In the genomic region with DNA sequence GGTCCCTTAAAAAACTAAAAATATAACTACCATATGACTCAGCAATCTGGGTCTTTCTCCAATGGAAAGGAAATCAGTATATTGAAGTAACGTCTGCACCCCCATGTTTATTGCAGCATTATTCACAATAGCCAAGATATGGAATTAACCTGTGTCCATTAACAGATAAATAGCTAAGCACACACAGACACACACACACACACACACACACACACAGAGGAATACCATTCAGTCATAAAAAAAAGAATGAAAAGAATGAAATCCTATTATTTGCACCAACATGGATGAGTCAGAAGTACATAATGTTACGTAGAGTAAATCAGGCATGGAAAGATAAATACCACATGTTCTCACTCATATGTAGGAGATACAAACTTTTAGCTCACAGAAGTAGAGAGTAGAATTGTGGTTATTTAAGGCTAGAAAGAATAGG, we compare ENCODE assay signal across 12 cellular contexts. TPM values are rescaled to one million over a fixed set of nuclear protein-coding genes. Genes with fewer than 3 reads are reported as not detected.
DNase-seq lines count a peak whose midpoint lies in the region; ATAC-seq and TF ChIP-seq lines count a peak whose summit lies in the region.
"Had no signal": no experiment of that assay in that cellular context is flagged by ENCODE, and none has a peak within 500 bp of the region (broad histone marks: within the 10 kb centered on the region; RNA-seq: fewer than 3 reads in every experiment).

No MANE protein-coding gene starts in this region.

- no peak overlapping the region for H2BK15ac ChIP-seq in IMR-90 (ENCODE audit: low read depth, low read length)

- dilution Hi-C loops in IMR-90 (cut with HindIII; ENCODE audit: low sequenced_read_pairs, unreplicated experiment) = no loop called here

- no peaks in the 10 kb centered on the region for H3K9me3 Mint-ChIP-seq in CD8-positive, alpha-beta memory T cell

- H3K27ac Mint-ChIP-seq in CD8-positive, alpha-beta memory T cell = peak overlapping the region; percentile 60 to 99 (median 87)
- H3K27ac Mint-ChIP-seq: activated naive CD4-positive, alpha-beta T cell treated with anti-CD3 and anti-CD28 coated beads, Interleukin-2, amount 50 U/mL, for 72 hours had no signal

- no CpG with 5 or more reads among the region's 2 CpGs for WGBS in IMR-90 (ENCODE audit: extremely low coverage in 2 of 2, insufficient read length in 1 of 2), 2 experiments

- no peak overlapping the region for H4K91ac ChIP-seq in IMR-90 (ENCODE audit: insufficient read depth, low read depth, low read length)

- no peak overlapping the region for H3K18ac ChIP-seq in IMR-90 (ENCODE audit: low read depth, low read length)

- H3K56ac ChIP-seq in IMR-90 (ENCODE audit: extremely low read depth, insufficient read depth, low read length) = no peak overlapping the region

- peak overlapping the region; percentile 82 to 98 (median 92) for H3K4me3 Mint-ChIP-seq in CD8-positive, alpha-beta memory T cell

- TF ChIP-seq CTCF in IMR-90 (conservative IDR thresholded peaks at IDR 0.05; ENCODE audit: low read depth, low read length) (no peak), mucosa of descending colon (IDR thresholded peaks at IDR 0.05) (no peak), PC-9 (conservative IDR thresholded peaks at IDR 0.05) (no peak)

- ATAC-seq in IMR-90 (ENCODE audit: low read depth) (peak; percentile 95), mucosa of descending colon (peak; percentile 81), GM18858 (IDR thresholded peaks at IDR 0.05; ENCODE audit: unreplicated experiment) (no peak)
- ATAC-seq: activated naive CD4-positive, alpha-beta T cell treated with anti-CD3 and anti-CD28 coated beads, Interleukin-2, amount 50 U/mL, for 72 hours had no signal

- no peak overlapping the region for H3K14ac ChIP-seq in IMR-90 (replicated peaks; ENCODE audit: low read depth, low read length)

- peak overlapping the region; percentile 35 for H3K4me3 ChIP-seq in CD8-positive, alpha-beta memory T cell (ENCODE audit: low read length)
- H3K4me3 ChIP-seq in IMR-90 (ENCODE audit: insufficient read depth, low read depth, low read length) (no peak overlapping the region), mucosa of descending colon (no peak overlapping the region), PC-9 (no peak overlapping the region)
- H3K4me3 ChIP-seq: left ventricle myocardium inferior had no signal

- H3K4me2 ChIP-seq in IMR-90 (ENCODE audit: low read depth, low read length) = peak overlapping the region; percentile 31; the same call in 1 of the 2 replicates
- H3K4me2 ChIP-seq in PC-9 = no peak overlapping the region

- H3K4ac ChIP-seq in IMR-90 (ENCODE audit: low read depth, low read length) = no peak overlapping the region

- peaks cover 49 to 68% (median 50%) of the 10 kb centered on the region in 3 donors for H3K4me1 Mint-ChIP-seq in CD8-positive, alpha-beta memory T cell

- H2AK5ac ChIP-seq in IMR-90 (ENCODE audit: low read depth, low read length) = no peak overlapping the region

- no peaks in the 10 kb centered on the region for H3K79me1 ChIP-seq in IMR-90 (ENCODE audit: low read depth in 1 of 2, low read length in 2 of 2)

- H3K36me3 ChIP-seq in CD8-positive, alpha-beta memory T cell (ENCODE audit: insufficient read depth, low read length) = peaks cover 15% of the 10 kb centered on the region
- H3K36me3 ChIP-seq in IMR-90 (ENCODE audit: control insufficient read depth, insufficient read depth, low read length) (no peaks in the 10 kb centered on the region), mucosa of descending colon (ENCODE audit: low read depth) (no peaks in the 10 kb centered on the region), PC-9 (ENCODE audit: low read depth) (no peaks in the 10 kb centered on the region)
- H3K36me3 ChIP-seq: left ventricle myocardium inferior had no signal

- no peak overlapping the region for H3K9ac ChIP-seq in IMR-90 (ENCODE audit: low read depth, low read length)

- H3K23ac ChIP-seq in IMR-90 (ENCODE audit: low read depth, low read length) = no peak overlapping the region

- H2AK9ac ChIP-seq in IMR-90 (replicated peaks; ENCODE audit: low read depth, low read length, poor library complexity) = no peak overlapping the region

- H3K27me3 ChIP-seq in CD8-positive, alpha-beta memory T cell (ENCODE audit: insufficient read depth, low read length, poor library complexity, severe bottlenecking) = no peaks in the 10 kb centered on the region
- H3K27me3 ChIP-seq in IMR-90 (ENCODE audit: control insufficient read depth, insufficient read depth, low read length) (no peaks in the 10 kb centered on the region), PC-9 (ENCODE audit: insufficient read depth, low read depth) (no peaks in the 10 kb centered on the region)

- TF ChIP-seq POLR2A in IMR-90 (IDR thresholded peaks at IDR 0.05; ENCODE audit: low read depth, low read length) = no peak

- no TSS peak for BruUV-seq in IMR-90 (replicated peaks; lab: Mats Ljungman, UMichigan)
- no TSS peak for BruUV-seq in PC-9 (replicated peaks; lab: Mats Ljungman, UMichigan)

- no peaks in the 10 kb centered on the region for H4K20me1 ChIP-seq in IMR-90 (ENCODE audit: insufficient read depth, low read length)
- no peaks in the 10 kb centered on the region for H4K20me1 ChIP-seq in PC-9 (ENCODE audit: insufficient read depth)

- H4K8ac ChIP-seq in IMR-90 (ENCODE audit: low read depth in 2 of 2, low read length in 2 of 2) = no peak overlapping the region

- in situ Hi-C loops in IMR-90 (cut with MboI; ENCODE audit: low sequenced_read_pairs) = no loop called here

- H2BK20ac ChIP-seq in IMR-90 (ENCODE audit: low read depth, low read length) = no peak overlapping the region

- peak overlapping the region; percentile 39 for H2BK5ac ChIP-seq in IMR-90 (ENCODE audit: low read depth, low read length, poor library complexity, severe bottlenecking)

- H3K36me3 Mint-ChIP-seq in CD8-positive, alpha-beta memory T cell = peaks cover 38 to 91% (median 63%) of the 10 kb centered on the region in 3 donors

- peak overlapping the region; percentile 2 for H3K27ac ChIP-seq in CD8-positive, alpha-beta memory T cell (ENCODE audit: low read depth, low read length)
- H3K27ac ChIP-seq in IMR-90 (ENCODE audit: insufficient read depth, low read length) (no peak overlapping the region), PC-9 (no peak overlapping the region)
- H3K27ac ChIP-seq: left ventricle myocardium inferior had no signal

- no peaks in the 10 kb centered on the region for H3K79me2 ChIP-seq in PC-9 (ENCODE audit: low read depth)

- H3K9me2 ChIP-seq in PC-9 (ENCODE audit: insufficient read depth) = no peaks in the 10 kb centered on the region

- no peaks in the 10 kb centered on the region for H3K9me3 ChIP-seq in CD8-positive, alpha-beta memory T cell (ENCODE audit: low read length)
- H3K9me3 ChIP-seq in IMR-90 (ENCODE audit: control insufficient read depth, insufficient read depth, low read length) (no peaks in the 10 kb centered on the region), mucosa of descending colon (no peaks in the 10 kb centered on the region), PC-9 (ENCODE audit: insufficient read depth, low read depth) (peaks cover 3% of the 10 kb centered on the region; the same call in 1 of the 2 replicates)

- H3F3A ChIP-seq in PC-9 (ENCODE audit: insufficient read depth, low read depth) = no peaks in the 10 kb centered on the region

- H4K5ac ChIP-seq in IMR-90 (ENCODE audit: low read depth, low read length) = no peak overlapping the region

- intact Hi-C loops in IMR-90 (cut with micrococcal nuclease) = no loop called here
- intact Hi-C loops in mucosa of descending colon (cut with DNase I, micrococcal nuclease) = no loop called here
- intact Hi-C loops in PC-9 (cut with micrococcal nuclease; ENCODE audit: unreplicated experiment) = no loop called here

- no peak overlapping the region for H2BK120ac ChIP-seq in IMR-90 (ENCODE audit: low read depth, low read length)

- H3K9me1 ChIP-seq in IMR-90 (ENCODE audit: insufficient read depth, low read length) = no peaks in the 10 kb centered on the region

- peaks cover 9% of the 10 kb centered on the region for H3K4me1 ChIP-seq in CD8-positive, alpha-beta memory T cell (ENCODE audit: insufficient read depth, low read length)
- no peaks in the 10 kb centered on the region for H3K4me1 ChIP-seq in IMR-90 (ENCODE audit: control insufficient read depth, insufficient read depth, low read length)
- no peaks in the 10 kb centered on the region for H3K4me1 ChIP-seq in mucosa of descending colon (ENCODE audit: low read depth)
- no peaks in the 10 kb centered on the region for H3K4me1 ChIP-seq in PC-9 (replicated peaks; ENCODE audit: insufficient read depth)
- H3K4me1 ChIP-seq: left ventricle myocardium inferior had no signal

- POLR2A ChIA-PET in CD8-positive, alpha-beta memory T cell (lab: Charles Lee) = interaction anchor here (0.8 to 4.1 kb wide), 3 partner anchors 11 to 174 kb away, joined by 3 to 30 read pairs (median 8); no protein-coding TSS in a partner anchor
- POLR2A ChIA-PET in IMR-90 (lab: Charles Lee; ENCODE audit: unreplicated experiment) (no interaction called here), PC-9 (lab: Charles Lee; ENCODE audit: unreplicated experiment) (interaction anchor here (0.5 kb wide), 1 partner anchor 143 kb away, joined by 3 read pairs; no protein-coding TSS in a partner anchor)

- peaks cover 0 to 1% of the 10 kb centered on the region in 2 donors for H3K27me3 Mint-ChIP-seq in CD8-positive, alpha-beta memory T cell

- H2AFZ ChIP-seq in IMR-90 (replicated peaks; ENCODE audit: low read length, poor library complexity) (no peak overlapping the region), PC-9 (no peak overlapping the region)

- no peak for DNase-seq in CD8-positive, alpha-beta memory T cell
- DNase-seq in IMR-90 = peak; percentile 81
- DNase-seq in dedifferentiated amniotic fluid mesenchymal stem cell (ENCODE audit: extremely low spot score) = peak; percentile 40
- DNase-seq in mucosa of descending colon = no peak
- DNase-seq in PC-9 = no peak
- DNase-seq in ecto neural progenitor cell (ENCODE audit: low spot score) = no peak
- DNase-seq in inferior parietal cortex (ENCODE audit: extremely low spot score) = no peak
- DNase-seq: activated CD4-positive, alpha-beta T cell treated with anti-CD3 and anti-CD28 coated beads for 4 hours; left ventricle myocardium inferior; NCI-H510A had no signal

- no peak for TF ChIP-seq RAD21 in IMR-90 (IDR thresholded peaks at IDR 0.05; ENCODE audit: low read length)

- CTCF ChIA-PET in CD8-positive, alpha-beta memory T cell (lab: Charles Lee) = interaction anchor here (0.7 to 2.0 kb wide), 5 partner anchors 10 to 176 kb away, joined by 3 to 6 read pairs (median 3); no protein-coding TSS in a partner anchor
- CTCF ChIA-PET in IMR-90 (lab: Yijun Ruan, JAX) (no interaction called here), PC-9 (lab: Charles Lee) (interaction anchor here (0.6 kb wide), 1 partner anchor 115 kb away, joined by 3 read pairs; no protein-coding TSS in a partner anchor)

RNA-seq across cellular contexts. Expression of a gene that starts 4.6 kb away (rescaled TPM):
- total RNA-seq in CD8-positive, alpha-beta memory T cell = 100 to 1,000 TPM; 145 to 161 TPM
- 562 TPM for polyA plus RNA-seq in CD8-positive, alpha-beta memory T cell
- total RNA-seq in IMR-90 (2012; rRNA removed) = not detected in 2 replicates
- polyA plus RNA-seq in IMR-90 (2012; rRNA removed) = not detected in 2 replicates
- not detected in 2 replicates for polyA plus RNA-seq in IMR-90 (2012; cell fraction: cytosol; rRNA removed)
- not detected in 2 replicates for polyA plus RNA-seq in IMR-90 (2012; cell fraction: nucleus; rRNA removed; ENCODE audit: low replicate concordance)
- total RNA-seq in mucosa of descending colon = 1 to 10 TPM; 3.9 to 4.5 (median 4.4) TPM
- not detected in 2 replicates for total RNA-seq in PC-9 (2021)

RNA-seq across cellular contexts. Expression of a gene that starts 24.4 kb away (rescaled TPM):
- 10 to 100 TPM; 10.7 to 16.2 TPM for total RNA-seq in CD8-positive, alpha-beta memory T cell
- polyA plus RNA-seq in CD8-positive, alpha-beta memory T cell = 3.4 TPM
- not detected in 2 replicates for total RNA-seq in IMR-90 (2012; rRNA removed)
- not detected in 2 replicates for polyA plus RNA-seq in IMR-90 (2012; rRNA removed)
- not detected in 2 replicates for polyA plus RNA-seq in IMR-90 (2012; cell fraction: cytosol; rRNA removed)
- not detected in 2 replicates for polyA plus RNA-seq in IMR-90 (2012; cell fraction: nucleus; rRNA removed; ENCODE audit: low replicate concordance)
- 1 to 10 TPM in 2 of 3 donors, under 1 TPM in 1; 0.72 to 1.7 (median 1.4) TPM for total RNA-seq in mucosa of descending colon
- total RNA-seq in PC-9 (2021) = not detected in 2 replicates
- total RNA-seq: left ventricle myocardium inferior had no signal

RNA-seq across cellular contexts. Expression of a gene that starts 35.2 kb away (rescaled TPM):
- 1 to 10 TPM; 3.0 to 3.2 TPM for total RNA-seq in CD8-positive, alpha-beta memory T cell
- 7.1 TPM for polyA plus RNA-seq in CD8-positive, alpha-beta memory T cell
- total RNA-seq in IMR-90 (2012; rRNA removed) (not detected in 2 replicates), mucosa of descending colon (under 1 TPM; 0.54 to 0.81 (median 0.58) TPM), PC-9 (2021) (not detected in 2 replicates)
- polyA plus RNA-seq in IMR-90 (2012; rRNA removed) = not detected in 2 replicates
- not detected in 2 replicates for polyA plus RNA-seq in IMR-90 (2012; cell fraction: cytosol; rRNA removed)
- polyA plus RNA-seq in IMR-90 (2012; cell fraction: nucleus; rRNA removed; ENCODE audit: low replicate concordance) = not detected in 2 replicates
- total RNA-seq: activated naive CD4-positive, alpha-beta T cell treated with anti-CD3 and anti-CD28 coated beads, Interleukin-2, amount 50 U/mL, for 72 hours; left ventricle myocardium inferior had no signal

RNA-seq across cellular contexts. Expression of a gene that starts 50.6 kb away (rescaled TPM):
- total RNA-seq in CD8-positive, alpha-beta memory T cell = 1 to 10 TPM; 4.9 to 5.7 TPM
- polyA plus RNA-seq in CD8-positive, alpha-beta memory T cell = 13.3 TPM
- not detected in 2 replicates for total RNA-seq in IMR-90 (2012; rRNA removed)
- polyA plus RNA-seq in IMR-90 (2012; rRNA removed) = not detected in 2 replicates
- polyA plus RNA-seq in IMR-90 (2012; cell fraction: cytosol; rRNA removed) = not detected in 2 replicates
- polyA plus RNA-seq in IMR-90 (2012; cell fraction: nucleus; rRNA removed; ENCODE audit: low replicate concordance) = not detected in 2 replicates
- total RNA-seq in mucosa of descending colon = 1 to 10 TPM in 1 of 3 donors, under 1 TPM in 1, not detected in 1; 0.67 to 2.6 TPM
- not detected in 2 replicates for total RNA-seq in PC-9 (2021)
- total RNA-seq: left ventricle myocardium inferior had no signal

Comparison
In these comparisons a context has a peak if more than half of its experiments do, and no peak if none do; other contexts are left out.
1. DNase-seq: peak in IMR-90 (single experiment) and dedifferentiated amniotic fluid mesenchymal stem cell (single experiment); none in CD8-positive, alpha-beta memory T cell (0 of 5), mucosa of descending colon (0 of 3), PC-9 (0 of 2), ecto neural progenitor cell (single experiment) and inferior parietal cortex (single experiment).
2. RNA of a gene that starts 4.6 kb away (total RNA-seq): 145 to 161 TPM in CD8-positive, alpha-beta memory T cell; 3.9 to 4.5 TPM in mucosa of descending colon, not detected in IMR-90 and not detected in PC-9; every median in the first group is over 10 times any median in the second.
3. RNA of a gene that starts 24.4 kb away (total RNA-seq): 10.7 to 16.2 TPM in CD8-positive, alpha-beta memory T cell; 0.72 to 1.7 TPM in mucosa of descending colon, not detected in IMR-90 and not detected in PC-9; every median in the first group is over 4 times any median in the second.